1 cellular context compared by ENCODE assay signal in the genomic region with DNA sequence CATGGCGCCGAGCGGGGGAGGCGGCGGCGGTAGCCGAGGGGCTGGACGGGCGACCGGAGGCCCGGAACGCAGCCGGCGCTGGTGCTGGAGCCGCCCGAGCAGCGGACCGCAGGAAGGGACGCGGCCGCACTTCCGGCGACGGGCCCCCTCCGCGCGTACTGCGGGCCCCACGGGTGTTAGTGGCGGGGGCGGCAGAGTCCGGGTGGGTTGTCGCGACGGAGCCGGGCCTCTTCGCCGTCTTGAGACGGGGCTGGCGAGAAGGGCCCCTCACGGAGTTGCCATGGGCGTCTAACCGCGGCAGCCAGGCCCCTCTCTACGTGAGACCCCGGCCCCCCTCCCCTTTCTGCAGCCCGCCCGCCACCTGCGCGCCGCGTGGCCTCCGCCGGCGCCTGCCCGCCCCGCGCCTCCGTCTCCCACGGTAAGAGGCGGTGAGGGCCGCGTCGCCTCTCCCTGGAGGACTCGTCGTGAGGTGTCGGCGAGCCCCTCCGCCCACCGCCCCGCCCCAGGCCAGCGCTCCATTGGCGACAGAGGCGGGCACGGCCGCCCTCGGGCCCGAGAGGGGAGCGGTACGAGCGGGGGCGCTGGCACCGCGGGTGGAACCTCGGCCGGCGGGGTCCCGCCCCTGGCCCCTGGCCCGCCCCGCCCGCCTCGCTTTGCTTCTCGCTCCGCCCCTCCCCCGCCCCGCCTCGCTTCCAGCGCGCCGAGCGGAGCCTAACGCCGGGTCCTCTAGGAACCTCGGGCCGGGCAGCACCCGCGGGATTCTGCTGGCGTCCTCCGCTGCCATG.
TF ChIP-seq lines count a peak whose summit lies in the region.

A gene with protein sequence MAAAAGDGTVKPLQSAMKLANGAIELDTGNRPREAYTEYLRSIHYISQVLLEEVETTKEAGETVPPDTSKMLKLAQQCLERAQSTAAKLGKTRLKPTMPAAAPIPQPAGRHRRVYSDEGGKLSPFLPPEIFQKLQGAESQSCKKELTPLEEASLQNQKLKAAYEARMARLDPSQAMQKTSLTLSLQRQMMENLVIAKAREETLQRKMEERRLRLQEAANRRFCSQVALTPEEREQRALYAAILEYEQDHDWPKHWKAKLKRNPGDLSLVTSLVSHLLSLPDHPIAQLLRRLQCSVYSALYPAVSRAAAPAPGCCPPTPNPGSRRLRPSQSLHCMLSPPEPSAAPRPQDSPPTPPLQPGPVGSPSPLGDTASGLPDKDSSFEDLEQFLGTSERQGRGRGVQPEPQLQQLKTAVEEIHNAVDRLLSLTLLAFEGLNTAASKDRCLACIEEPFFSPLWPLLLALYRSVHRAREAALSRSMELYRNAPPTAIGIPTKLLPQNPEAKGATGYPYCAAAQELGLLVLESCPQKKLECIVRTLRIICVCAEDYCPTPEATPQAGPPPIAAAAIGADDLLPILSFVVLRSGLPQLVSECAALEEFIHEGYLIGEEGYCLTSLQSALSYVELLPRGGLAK (minus strand): TSS at position 40 of the 785 bp plus-strand sequence. CDS start 37 bp downstream, at position 3.
A gene with protein sequence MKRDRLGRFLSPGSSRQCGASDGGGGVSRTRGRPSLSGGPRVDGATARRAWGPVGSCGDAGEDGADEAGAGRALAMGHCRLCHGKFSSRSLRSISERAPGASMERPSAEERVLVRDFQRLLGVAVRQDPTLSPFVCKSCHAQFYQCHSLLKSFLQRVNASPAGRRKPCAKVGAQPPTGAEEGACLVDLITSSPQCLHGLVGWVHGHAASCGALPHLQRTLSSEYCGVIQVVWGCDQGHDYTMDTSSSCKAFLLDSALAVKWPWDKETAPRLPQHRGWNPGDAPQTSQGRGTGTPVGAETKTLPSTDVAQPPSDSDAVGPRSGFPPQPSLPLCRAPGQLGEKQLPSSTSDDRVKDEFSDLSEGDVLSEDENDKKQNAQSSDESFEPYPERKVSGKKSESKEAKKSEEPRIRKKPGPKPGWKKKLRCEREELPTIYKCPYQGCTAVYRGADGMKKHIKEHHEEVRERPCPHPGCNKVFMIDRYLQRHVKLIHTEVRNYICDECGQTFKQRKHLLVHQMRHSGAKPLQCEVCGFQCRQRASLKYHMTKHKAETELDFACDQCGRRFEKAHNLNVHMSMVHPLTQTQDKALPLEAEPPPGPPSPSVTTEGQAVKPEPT (plus strand): TSS at position 679 of the 785 bp plus-strand sequence. CDS start 104 bp downstream, at position 783.

TF ChIP-seq in K562, 482 proteins besides CTCF, POLR2A, EP300 and RAD21 (continued from another document and continues in another):
- TF ChIP-seq, protein P1, sequence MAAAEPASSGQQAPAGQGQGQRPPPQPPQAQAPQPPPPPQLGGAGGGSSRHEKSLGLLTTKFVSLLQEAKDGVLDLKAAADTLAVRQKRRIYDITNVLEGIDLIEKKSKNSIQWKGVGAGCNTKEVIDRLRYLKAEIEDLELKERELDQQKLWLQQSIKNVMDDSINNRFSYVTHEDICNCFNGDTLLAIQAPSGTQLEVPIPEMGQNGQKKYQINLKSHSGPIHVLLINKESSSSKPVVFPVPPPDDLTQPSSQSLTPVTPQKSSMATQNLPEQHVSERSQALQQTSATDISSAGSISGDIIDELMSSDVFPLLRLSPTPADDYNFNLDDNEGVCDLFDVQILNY (CRISPR knock-in tag; IDR thresholded peaks at IDR 0.05) = no peak
- TF ChIP-seq MAFG (tag; conservative IDR thresholded peaks at IDR 0.05) (no peak), TAL1 (IDR thresholded peaks at IDR 0.05) (no peak), GTF2F1 (IDR thresholded peaks at IDR 0.05; ENCODE audit: low read depth, low read length) (no peak), MIER1 (IDR thresholded peaks at IDR 0.05; ENCODE audit: low read depth) (no peak), ZNF584 (CRISPR knock-in tag; IDR thresholded peaks at IDR 0.05; ENCODE audit: low read depth) (no peak), MAFK (IDR thresholded peaks at IDR 0.05; ENCODE audit: low read length) (no peak), PCBP1 (IDR thresholded peaks at IDR 0.05; ENCODE audit: low read depth, low read length, poor library complexity, severe bottlenecking) (peak; percentile 37), EWSR1 (IDR thresholded peaks at IDR 0.05; ENCODE audit: borderline replicate concordance, low read depth, partially characterized antibody) (no peak), TAF7 (tag; IDR thresholded peaks at IDR 0.05) (no peak), SMARCB1 (IDR thresholded peaks at IDR 0.05; ENCODE audit: insufficient read length, low read depth) (no peak), FOXA3 (CRISPR knock-in tag; conservative IDR thresholded peaks at IDR 0.05 in 1 of 2, IDR thresholded peaks at IDR 0.05 in 1 of 2) (no peak), DMBX1 (CRISPR knock-in tag; IDR thresholded peaks at IDR 0.05; ENCODE audit: borderline replicate concordance) (peak; percentile 66; the same call in 1 of the 2 replicates), HDGF (IDR thresholded peaks at IDR 0.05) (no peak), KDM4B (IDR thresholded peaks at IDR 0.05; ENCODE audit: borderline replicate concordance in 2 of 2, low read depth in 1 of 2) (peak in 1 of 2 experiments; percentile 97; a peak in 1 of 4 replicates), PHTF2 (CRISPR knock-in tag; IDR thresholded peaks at IDR 0.05) (0 out of 2 replicates have a peak, but pooled peaks have one; percentile 13), ZNF644 (tag; IDR thresholded peaks at IDR 0.05; ENCODE audit: low read depth) (no peak; the same call in 1 of the 2 replicates), ATF7 (IDR thresholded peaks at IDR 0.05) (peak; percentile 77), RBM22 (IDR thresholded peaks at IDR 0.05; ENCODE audit: low read depth, low read length, poor library complexity, severe bottlenecking) (peak; percentile 18), BMI1 (IDR thresholded peaks at IDR 0.05; ENCODE audit: low read length) (no peak), ZNF121 (CRISPR knock-in tag; conservative IDR thresholded peaks at IDR 0.05) (peak; percentile 19; the same call in 1 of the 2 replicates), CHD2 (IDR thresholded peaks at IDR 0.05; ENCODE audit: low read depth, low read length) (no peak; the same call in 1 of the 2 replicates), KDM5B (IDR thresholded peaks at IDR 0.05; ENCODE audit: insufficient replicate concordance, low read depth, low read length) (peak; percentile 7), TBL1XR1 (IDR thresholded peaks at IDR 0.05; ENCODE audit: low read length in 2 of 2) (peak in 1 of 2 experiments; percentile 16; a peak in 1 of 4 replicates), ZNF589 (CRISPR knock-in tag; IDR thresholded peaks at IDR 0.05; ENCODE audit: low read depth) (no peak), ZKSCAN3 (CRISPR knock-in tag; IDR thresholded peaks at IDR 0.05) (no peak), KAT2B (IDR thresholded peaks at IDR 0.05; ENCODE audit: low read depth, low read length) (no peak), HCFC1 (IDR thresholded peaks at IDR 0.05; ENCODE audit: low read depth, low read length) (peak; percentile 86), ZNF408 (CRISPR knock-in tag; IDR thresholded peaks at IDR 0.05; ENCODE audit: low read depth) (no peak), FOSL1 (tag; conservative IDR thresholded peaks at IDR 0.05) (no peak), CBX8 (IDR thresholded peaks at IDR 0.05; ENCODE audit: borderline replicate concordance, extremely low read depth, low read depth, low read length, poor library complexity, severe bottlenecking) (no peak), PHF20 (IDR thresholded peaks at IDR 0.05; ENCODE audit: partially characterized antibody) (no peak)
- TF ChIP-seq, protein P2, sequence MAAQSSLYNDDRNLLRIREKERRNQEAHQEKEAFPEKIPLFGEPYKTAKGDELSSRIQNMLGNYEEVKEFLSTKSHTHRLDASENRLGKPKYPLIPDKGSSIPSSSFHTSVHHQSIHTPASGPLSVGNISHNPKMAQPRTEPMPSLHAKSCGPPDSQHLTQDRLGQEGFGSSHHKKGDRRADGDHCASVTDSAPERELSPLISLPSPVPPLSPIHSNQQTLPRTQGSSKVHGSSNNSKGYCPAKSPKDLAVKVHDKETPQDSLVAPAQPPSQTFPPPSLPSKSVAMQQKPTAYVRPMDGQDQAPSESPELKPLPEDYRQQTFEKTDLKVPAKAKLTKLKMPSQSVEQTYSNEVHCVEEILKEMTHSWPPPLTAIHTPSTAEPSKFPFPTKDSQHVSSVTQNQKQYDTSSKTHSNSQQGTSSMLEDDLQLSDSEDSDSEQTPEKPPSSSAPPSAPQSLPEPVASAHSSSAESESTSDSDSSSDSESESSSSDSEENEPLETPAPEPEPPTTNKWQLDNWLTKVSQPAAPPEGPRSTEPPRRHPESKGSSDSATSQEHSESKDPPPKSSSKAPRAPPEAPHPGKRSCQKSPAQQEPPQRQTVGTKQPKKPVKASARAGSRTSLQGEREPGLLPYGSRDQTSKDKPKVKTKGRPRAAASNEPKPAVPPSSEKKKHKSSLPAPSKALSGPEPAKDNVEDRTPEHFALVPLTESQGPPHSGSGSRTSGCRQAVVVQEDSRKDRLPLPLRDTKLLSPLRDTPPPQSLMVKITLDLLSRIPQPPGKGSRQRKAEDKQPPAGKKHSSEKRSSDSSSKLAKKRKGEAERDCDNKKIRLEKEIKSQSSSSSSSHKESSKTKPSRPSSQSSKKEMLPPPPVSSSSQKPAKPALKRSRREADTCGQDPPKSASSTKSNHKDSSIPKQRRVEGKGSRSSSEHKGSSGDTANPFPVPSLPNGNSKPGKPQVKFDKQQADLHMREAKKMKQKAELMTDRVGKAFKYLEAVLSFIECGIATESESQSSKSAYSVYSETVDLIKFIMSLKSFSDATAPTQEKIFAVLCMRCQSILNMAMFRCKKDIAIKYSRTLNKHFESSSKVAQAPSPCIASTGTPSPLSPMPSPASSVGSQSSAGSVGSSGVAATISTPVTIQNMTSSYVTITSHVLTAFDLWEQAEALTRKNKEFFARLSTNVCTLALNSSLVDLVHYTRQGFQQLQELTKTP (IDR thresholded peaks at IDR 0.05; ENCODE audit: low read depth in 1 of 2, partially characterized antibody in 2 of 2) = no peak
- TF ChIP-seq, protein P3, sequence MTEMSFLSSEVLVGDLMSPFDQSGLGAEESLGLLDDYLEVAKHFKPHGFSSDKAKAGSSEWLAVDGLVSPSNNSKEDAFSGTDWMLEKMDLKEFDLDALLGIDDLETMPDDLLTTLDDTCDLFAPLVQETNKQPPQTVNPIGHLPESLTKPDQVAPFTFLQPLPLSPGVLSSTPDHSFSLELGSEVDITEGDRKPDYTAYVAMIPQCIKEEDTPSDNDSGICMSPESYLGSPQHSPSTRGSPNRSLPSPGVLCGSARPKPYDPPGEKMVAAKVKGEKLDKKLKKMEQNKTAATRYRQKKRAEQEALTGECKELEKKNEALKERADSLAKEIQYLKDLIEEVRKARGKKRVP (CRISPR knock-in tag; IDR thresholded peaks at IDR 0.05) = no peak
- TF ChIP-seq, protein P4, sequence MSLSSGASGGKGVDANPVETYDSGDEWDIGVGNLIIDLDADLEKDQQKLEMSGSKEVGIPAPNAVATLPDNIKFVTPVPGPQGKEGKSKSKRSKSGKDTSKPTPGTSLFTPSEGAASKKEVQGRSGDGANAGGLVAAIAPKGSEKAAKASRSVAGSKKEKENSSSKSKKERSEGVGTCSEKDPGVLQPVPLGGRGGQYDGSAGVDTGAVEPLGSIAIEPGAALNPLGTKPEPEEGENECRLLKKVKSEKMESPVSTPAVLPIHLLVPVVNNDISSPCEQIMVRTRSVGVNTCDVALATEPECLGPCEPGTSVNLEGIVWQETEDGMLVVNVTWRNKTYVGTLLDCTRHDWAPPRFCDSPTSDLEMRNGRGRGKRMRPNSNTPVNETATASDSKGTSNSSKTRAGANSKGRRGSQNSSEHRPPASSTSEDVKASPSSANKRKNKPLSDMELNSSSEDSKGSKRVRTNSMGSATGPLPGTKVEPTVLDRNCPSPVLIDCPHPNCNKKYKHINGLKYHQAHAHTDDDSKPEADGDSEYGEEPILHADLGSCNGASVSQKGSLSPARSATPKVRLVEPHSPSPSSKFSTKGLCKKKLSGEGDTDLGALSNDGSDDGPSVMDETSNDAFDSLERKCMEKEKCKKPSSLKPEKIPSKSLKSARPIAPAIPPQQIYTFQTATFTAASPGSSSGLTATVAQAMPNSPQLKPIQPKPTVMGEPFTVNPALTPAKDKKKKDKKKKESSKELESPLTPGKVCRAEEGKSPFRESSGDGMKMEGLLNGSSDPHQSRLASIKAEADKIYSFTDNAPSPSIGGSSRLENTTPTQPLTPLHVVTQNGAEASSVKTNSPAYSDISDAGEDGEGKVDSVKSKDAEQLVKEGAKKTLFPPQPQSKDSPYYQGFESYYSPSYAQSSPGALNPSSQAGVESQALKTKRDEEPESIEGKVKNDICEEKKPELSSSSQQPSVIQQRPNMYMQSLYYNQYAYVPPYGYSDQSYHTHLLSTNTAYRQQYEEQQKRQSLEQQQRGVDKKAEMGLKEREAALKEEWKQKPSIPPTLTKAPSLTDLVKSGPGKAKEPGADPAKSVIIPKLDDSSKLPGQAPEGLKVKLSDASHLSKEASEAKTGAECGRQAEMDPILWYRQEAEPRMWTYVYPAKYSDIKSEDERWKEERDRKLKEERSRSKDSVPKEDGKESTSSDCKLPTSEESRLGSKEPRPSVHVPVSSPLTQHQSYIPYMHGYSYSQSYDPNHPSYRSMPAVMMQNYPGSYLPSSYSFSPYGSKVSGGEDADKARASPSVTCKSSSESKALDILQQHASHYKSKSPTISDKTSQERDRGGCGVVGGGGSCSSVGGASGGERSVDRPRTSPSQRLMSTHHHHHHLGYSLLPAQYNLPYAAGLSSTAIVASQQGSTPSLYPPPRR (CRISPR knock-in tag; IDR thresholded peaks at IDR 0.05; ENCODE audit: borderline replicate concordance) = no peak
- TF ChIP-seq, protein P5, sequence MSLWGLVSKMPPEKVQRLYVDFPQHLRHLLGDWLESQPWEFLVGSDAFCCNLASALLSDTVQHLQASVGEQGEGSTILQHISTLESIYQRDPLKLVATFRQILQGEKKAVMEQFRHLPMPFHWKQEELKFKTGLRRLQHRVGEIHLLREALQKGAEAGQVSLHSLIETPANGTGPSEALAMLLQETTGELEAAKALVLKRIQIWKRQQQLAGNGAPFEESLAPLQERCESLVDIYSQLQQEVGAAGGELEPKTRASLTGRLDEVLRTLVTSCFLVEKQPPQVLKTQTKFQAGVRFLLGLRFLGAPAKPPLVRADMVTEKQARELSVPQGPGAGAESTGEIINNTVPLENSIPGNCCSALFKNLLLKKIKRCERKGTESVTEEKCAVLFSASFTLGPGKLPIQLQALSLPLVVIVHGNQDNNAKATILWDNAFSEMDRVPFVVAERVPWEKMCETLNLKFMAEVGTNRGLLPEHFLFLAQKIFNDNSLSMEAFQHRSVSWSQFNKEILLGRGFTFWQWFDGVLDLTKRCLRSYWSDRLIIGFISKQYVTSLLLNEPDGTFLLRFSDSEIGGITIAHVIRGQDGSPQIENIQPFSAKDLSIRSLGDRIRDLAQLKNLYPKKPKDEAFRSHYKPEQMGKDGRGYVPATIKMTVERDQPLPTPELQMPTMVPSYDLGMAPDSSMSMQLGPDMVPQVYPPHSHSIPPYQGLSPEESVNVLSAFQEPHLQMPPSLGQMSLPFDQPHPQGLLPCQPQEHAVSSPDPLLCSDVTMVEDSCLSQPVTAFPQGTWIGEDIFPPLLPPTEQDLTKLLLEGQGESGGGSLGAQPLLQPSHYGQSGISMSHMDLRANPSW (CRISPR knock-in tag; IDR thresholded peaks at IDR 0.05) = no peak; the same call in 1 of the 2 replicates
- TF ChIP-seq, protein P6, sequence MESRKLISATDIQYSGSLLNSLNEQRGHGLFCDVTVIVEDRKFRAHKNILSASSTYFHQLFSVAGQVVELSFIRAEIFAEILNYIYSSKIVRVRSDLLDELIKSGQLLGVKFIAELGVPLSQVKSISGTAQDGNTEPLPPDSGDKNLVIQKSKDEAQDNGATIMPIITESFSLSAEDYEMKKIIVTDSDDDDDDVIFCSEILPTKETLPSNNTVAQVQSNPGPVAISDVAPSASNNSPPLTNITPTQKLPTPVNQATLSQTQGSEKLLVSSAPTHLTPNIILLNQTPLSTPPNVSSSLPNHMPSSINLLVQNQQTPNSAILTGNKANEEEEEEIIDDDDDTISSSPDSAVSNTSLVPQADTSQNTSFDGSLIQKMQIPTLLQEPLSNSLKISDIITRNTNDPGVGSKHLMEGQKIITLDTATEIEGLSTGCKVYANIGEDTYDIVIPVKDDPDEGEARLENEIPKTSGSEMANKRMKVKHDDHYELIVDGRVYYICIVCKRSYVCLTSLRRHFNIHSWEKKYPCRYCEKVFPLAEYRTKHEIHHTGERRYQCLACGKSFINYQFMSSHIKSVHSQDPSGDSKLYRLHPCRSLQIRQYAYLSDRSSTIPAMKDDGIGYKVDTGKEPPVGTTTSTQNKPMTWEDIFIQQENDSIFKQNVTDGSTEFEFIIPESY (CRISPR knock-in tag; IDR thresholded peaks at IDR 0.05) = peak; percentile 69
